30 cellular contexts compared by ENCODE assay signal in the genomic region with DNA sequence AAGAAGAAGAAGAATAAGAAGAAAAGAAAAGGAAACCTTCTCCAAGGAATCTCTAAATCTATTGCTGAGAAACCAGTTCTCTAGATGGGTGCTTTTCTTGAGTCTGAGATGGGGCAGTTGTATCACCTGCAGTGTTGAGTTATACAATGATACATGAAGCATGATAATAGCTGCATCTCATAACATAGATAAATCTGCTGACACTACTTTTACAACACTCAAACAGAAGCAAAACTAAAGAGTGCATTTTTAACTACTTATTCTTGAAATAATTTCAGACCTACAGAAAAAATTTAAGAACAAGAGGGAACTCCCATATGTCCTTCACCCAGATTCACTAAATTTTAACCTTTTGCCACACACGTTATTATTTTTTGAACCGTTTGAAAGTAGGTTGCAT.
"Had no signal": no experiment of that assay in that cellular context is flagged by ENCODE, and none has a peak within 500 bp of the region (broad histone marks: within the 10 kb centered on the region; RNA-seq: fewer than 3 reads in every experiment).

No MANE protein-coding gene starts in this region.

- H3K36me3 ChIP-seq: breast epithelium, cardiac muscle cell, gastrocnemius medialis, WERI-Rb-1 had no signal

- H3K27ac ChIP-seq: ascending aorta, breast epithelium, cardiac muscle cell, coronary artery, foreskin keratinocyte, heart left ventricle, WERI-Rb-1 had no signal

- H3K4me1 ChIP-seq: breast epithelium had no signal

- ATAC-seq: activated CD4-positive, CD25-positive, alpha-beta regulatory T cell treated with anti-CD3 and anti-CD28 coated beads, Interleukin-2, amount 50 U/mL, for 24 hours; activated CD8-positive, alpha-beta T cell treated with anti-CD3 and anti-CD28 coated beads for 36 hours; activated T-cell treated with anti-CD3 and anti-CD28 coated beads, Interleukin-2, amount 50 U/mL, for 4 hours; activated T-helper 17 cell treated with anti-CD3 and anti-CD28 coated beads, Interleukin-2, amount 50 U/mL, for 72 hours; esophagus mucosa; foreskin keratinocyte; gastrocnemius medialis; heart left ventricle had no signal

- DNase-seq: activated B cell treated with CpG ODN at 0.5 μM for 24 hours; activated CD4-positive, alpha-beta T cell treated with anti-CD3 and anti-CD28 coated beads for 48 hours; activated CD4-positive, alpha-beta T cell treated with anti-CD3 and anti-CD28 coated beads, Interleukin-2, amount 50 U/mL, for 1 hour; activated CD4-positive, alpha-beta T cell treated with anti-CD3 and anti-CD28 coated beads, Interleukin-2, amount 50 U/mL, for 48 hours; activated CD8-positive, alpha-beta memory T cell treated with anti-CD3 and anti-CD28 coated beads for 24 hours; activated CD8-positive, alpha-beta T cell treated with anti-CD3 and anti-CD28 coated beads for 36 hours; activated effector memory CD4-positive, alpha-beta T cell treated with Interleukin-2 at 50 U/mL for 16 hours; activated gamma-delta T cell treated with Interleukin-2 at 50 U/mL for 16 hours; activated naive CD4-positive, alpha-beta T cell treated with anti-CD3 and anti-CD28 coated beads, Interleukin-2, amount 50 U/mL, for 16 hours; activated naive CD4-positive, alpha-beta T cell treated with Interleukin-2 at 50 U/mL for 16 hours; activated naive CD8-positive, alpha-beta T cell treated with anti-CD3 and anti-CD28 coated beads, Interleukin-2, amount 10 ng/mL, durations not matched to agents 7 days and 5 days; activated T-cell treated with anti-CD3 and anti-CD28 coated beads, Interleukin-2, amount 50 U/mL, for 4 hours; central memory CD4-positive, alpha-beta T cell; cerebellar nuclear complex; effector memory CD4-positive, alpha-beta T cell; endodermal cell; foreskin keratinocyte; gastrocnemius medialis; glutamatergic neuron; heart left ventricle; T1000; WERI-Rb-1 had no signal

- H3K4me3 ChIP-seq: ascending aorta, breast epithelium, cardiac muscle cell, coronary artery, dorsolateral prefrontal cortex, gastrocnemius medialis, heart left ventricle had no signal

- H3K27me3 ChIP-seq: ascending aorta, breast epithelium, cardiac muscle cell, dorsolateral prefrontal cortex, foreskin keratinocyte, gastrocnemius medialis, heart left ventricle had no signal

- H3K9me3 ChIP-seq: ascending aorta, breast epithelium, gastrocnemius medialis, heart left ventricle had no signal
